ENCODE assay signal across 22 cellular contexts in genomic region chr11:115682901-115683300, GRCh38.
"Had no signal": no experiment of that assay in that cellular context is flagged by ENCODE, and none has a peak within 500 bp of the region (broad histone marks: within the 10 kb centered on the region; RNA-seq: fewer than 3 reads in every experiment).

No MANE protein-coding gene starts in this region.

- DNase-seq: cortex of kidney; effector memory CD8-positive, alpha-beta T cell; erythroblast; esophagus squamous epithelium; gastrocnemius medialis; head of caudate nucleus; mesendoderm; midbrain; naive thymus-derived CD4-positive, alpha-beta T cell; right cardiac atrium; spleen; stimulated activated CD4-positive, alpha-beta T cell treated with anti-CD3 and anti-CD28 coated beads, Interleukin-4, amount 100 ng/mL, for 4 hours; stimulated activated naive CD8-positive, alpha-beta T cell treated with anti-CD3 and anti-CD28 coated beads, Interleukin-15, Interleukin-2, amounts not matched to agents 100 U/mL and 50 U/mL, for 24 hours; substantia nigra; testis; tibial artery had no signal

- H3K4me2 ChIP-seq: neural progenitor cell had no signal

- H3K27ac ChIP-seq: esophagus squamous epithelium, gastrocnemius medialis, neural progenitor cell, prostate gland, sigmoid colon, skin epidermis, spleen, testis, tibial artery had no signal

- H2AFZ ChIP-seq: neural progenitor cell had no signal

- H3K9ac ChIP-seq: neural progenitor cell had no signal

- ATAC-seq: effector memory CD8-positive, alpha-beta T cell; gastrocnemius medialis; left lobe of liver; naive thymus-derived CD4-positive, alpha-beta T cell; right cardiac atrium; stimulated activated memory B cell treated with anti-CD40 and anti-IgM and Interleukin-4, amounts not matched to agents 10 μg/mL and 1 μg/mL and 100 μg/mL, for 72 hours; stimulated activated naive CD8-positive, alpha-beta T cell treated with anti-CD3 and anti-CD28 coated beads, Interleukin-15, Interleukin-2, amounts not matched to agents 100 U/mL and 50 U/mL, for 24 hours had no signal

- H3K36me3 ChIP-seq: esophagus squamous epithelium, gastrocnemius medialis, neural progenitor cell, prostate gland, sigmoid colon, spleen, tibial artery had no signal

- H3K27me3 ChIP-seq: gastrocnemius medialis, neural progenitor cell, sigmoid colon, testis had no signal

- H3K9me3 ChIP-seq: esophagus squamous epithelium, gastrocnemius medialis, prostate gland, sigmoid colon, testis, tibial artery had no signal

- H3K4me3 ChIP-seq: esophagus squamous epithelium, gastrocnemius medialis, neural progenitor cell, prostate gland, sigmoid colon, skin epidermis, spleen, testis, tibial artery had no signal

- H3K4me1 ChIP-seq: esophagus squamous epithelium, gastrocnemius medialis, prostate gland, sigmoid colon, spleen, testis, tibial artery had no signal
